ENCODE assay signal across 1 cellular context in the genomic region with DNA sequence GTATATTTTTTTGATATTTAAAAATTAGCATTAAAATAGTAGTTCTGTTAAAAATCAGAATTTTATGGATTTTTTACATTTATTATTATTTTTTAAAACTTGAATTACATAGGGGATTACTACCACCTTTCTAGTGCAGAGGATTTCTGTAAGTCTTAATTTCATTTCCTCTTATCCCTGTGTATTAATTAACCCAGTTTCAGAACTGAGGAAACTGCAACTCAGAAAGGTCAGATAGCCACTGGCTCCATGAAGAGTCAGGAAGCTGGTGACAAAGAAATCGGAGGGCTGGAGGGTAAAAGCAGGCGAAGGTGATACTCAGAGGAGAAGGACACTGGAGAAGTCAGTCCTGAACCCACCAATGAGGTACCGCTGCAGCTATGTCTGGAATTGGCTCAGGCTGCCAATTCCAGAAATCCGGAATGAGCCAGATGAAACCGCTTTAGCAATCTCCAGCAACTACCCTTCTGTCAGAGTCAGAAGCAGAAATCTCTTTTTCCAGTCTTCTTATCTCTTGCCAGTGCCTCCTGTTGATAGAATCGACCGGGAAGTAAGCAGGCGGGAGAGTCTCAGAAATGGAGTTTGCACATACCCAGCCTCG.
TF ChIP-seq lines count a peak whose summit lies in the region.

No MANE protein-coding gene starts in this region.

TF ChIP-seq in neural cell, 6 proteins besides CTCF, POLR2A, EP300 and RAD21:
- TF ChIP-seq, protein P1, sequence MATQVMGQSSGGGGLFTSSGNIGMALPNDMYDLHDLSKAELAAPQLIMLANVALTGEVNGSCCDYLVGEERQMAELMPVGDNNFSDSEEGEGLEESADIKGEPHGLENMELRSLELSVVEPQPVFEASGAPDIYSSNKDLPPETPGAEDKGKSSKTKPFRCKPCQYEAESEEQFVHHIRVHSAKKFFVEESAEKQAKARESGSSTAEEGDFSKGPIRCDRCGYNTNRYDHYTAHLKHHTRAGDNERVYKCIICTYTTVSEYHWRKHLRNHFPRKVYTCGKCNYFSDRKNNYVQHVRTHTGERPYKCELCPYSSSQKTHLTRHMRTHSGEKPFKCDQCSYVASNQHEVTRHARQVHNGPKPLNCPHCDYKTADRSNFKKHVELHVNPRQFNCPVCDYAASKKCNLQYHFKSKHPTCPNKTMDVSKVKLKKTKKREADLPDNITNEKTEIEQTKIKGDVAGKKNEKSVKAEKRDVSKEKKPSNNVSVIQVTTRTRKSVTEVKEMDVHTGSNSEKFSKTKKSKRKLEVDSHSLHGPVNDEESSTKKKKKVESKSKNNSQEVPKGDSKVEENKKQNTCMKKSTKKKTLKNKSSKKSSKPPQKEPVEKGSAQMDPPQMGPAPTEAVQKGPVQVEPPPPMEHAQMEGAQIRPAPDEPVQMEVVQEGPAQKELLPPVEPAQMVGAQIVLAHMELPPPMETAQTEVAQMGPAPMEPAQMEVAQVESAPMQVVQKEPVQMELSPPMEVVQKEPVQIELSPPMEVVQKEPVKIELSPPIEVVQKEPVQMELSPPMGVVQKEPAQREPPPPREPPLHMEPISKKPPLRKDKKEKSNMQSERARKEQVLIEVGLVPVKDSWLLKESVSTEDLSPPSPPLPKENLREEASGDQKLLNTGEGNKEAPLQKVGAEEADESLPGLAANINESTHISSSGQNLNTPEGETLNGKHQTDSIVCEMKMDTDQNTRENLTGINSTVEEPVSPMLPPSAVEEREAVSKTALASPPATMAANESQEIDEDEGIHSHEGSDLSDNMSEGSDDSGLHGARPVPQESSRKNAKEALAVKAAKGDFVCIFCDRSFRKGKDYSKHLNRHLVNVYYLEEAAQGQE (IDR thresholded peaks at IDR 0.05; ENCODE audit: borderline replicate concordance) = no peak
- no peak for TF ChIP-seq EZH2 (IDR thresholded peaks at IDR 0.05; ENCODE audit: borderline replicate concordance, insufficient read depth, low read length, poor library complexity, severe bottlenecking)
- TF ChIP-seq MXI1 (conservative IDR thresholded peaks at IDR 0.05; ENCODE audit: poor library complexity, severe bottlenecking) = no peak
- no peak for TF ChIP-seq POLR2AphosphoS5 (IDR thresholded peaks at IDR 0.05)
- no peak for TF ChIP-seq SMC3 (conservative IDR thresholded peaks at IDR 0.05; ENCODE audit: poor library complexity)
- TF ChIP-seq TAF1 (IDR thresholded peaks at IDR 0.05; ENCODE audit: low read depth) = no peak
